In the genomic region with DNA sequence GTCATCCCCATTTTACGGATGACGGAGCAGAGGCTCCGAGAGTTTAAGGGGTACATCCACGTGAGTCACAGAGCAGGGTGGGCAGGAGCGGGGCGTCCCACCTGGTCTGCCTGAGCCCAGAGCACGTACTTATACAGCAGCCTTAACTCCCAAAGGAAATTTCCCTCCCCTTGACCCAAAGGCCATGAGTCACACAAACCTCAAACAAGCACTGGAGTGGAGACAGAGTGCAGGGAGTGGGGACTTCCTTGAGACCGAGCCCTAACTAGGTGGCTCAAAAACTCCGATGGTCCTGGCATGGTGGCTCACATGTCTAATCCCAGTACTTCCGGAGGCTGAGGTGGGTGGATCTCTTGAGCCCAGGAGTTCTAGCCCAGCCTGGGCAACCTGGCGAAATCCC, we compare ENCODE assay signal across 2 cellular contexts.
TF ChIP-seq lines count a peak whose summit lies in the region.

No MANE protein-coding gene starts in this region.

TF ChIP-seq in K562, 482 proteins besides CTCF, POLR2A, EP300 and RAD21 (continued from another document):
- no peak for TF ChIP-seq ZBTB34 (CRISPR knock-in tag; IDR thresholded peaks at IDR 0.05)

TF ChIP-seq in GM23338, 12 proteins besides CTCF, POLR2A, EP300 and RAD21:
- TF ChIP-seq REST (IDR thresholded peaks at IDR 0.05; ENCODE audit: unreplicated experiment) (no peak), NANOG (IDR thresholded peaks at IDR 0.05; ENCODE audit: borderline replicate concordance) (no peak), ZNF114 (CRISPR knock-in tag; IDR thresholded peaks at IDR 0.05) (no peak), ETS1 (IDR thresholded peaks at IDR 0.05) (no peak), CREB1 (CRISPR knock-in tag; IDR thresholded peaks at IDR 0.05; ENCODE audit: low read depth) (no peak), EZH2 (IDR thresholded peaks at IDR 0.05; ENCODE audit: low read depth, unreplicated experiment) (no peak), EZH2phosphoT487 (IDR thresholded peaks at IDR 0.05; ENCODE audit: unreplicated experiment) (no peak), POLR2AphosphoS5 (IDR thresholded peaks at IDR 0.05; ENCODE audit: low read depth) (no peak), JUNB (IDR thresholded peaks at IDR 0.05; ENCODE audit: unreplicated experiment) (no peak), ZNF331 (CRISPR knock-in tag; IDR thresholded peaks at IDR 0.05; ENCODE audit: low read depth) (no peak), STAT1 (IDR thresholded peaks at IDR 0.05; ENCODE audit: unreplicated experiment) (no peak)
- TF ChIP-seq, protein P1, sequence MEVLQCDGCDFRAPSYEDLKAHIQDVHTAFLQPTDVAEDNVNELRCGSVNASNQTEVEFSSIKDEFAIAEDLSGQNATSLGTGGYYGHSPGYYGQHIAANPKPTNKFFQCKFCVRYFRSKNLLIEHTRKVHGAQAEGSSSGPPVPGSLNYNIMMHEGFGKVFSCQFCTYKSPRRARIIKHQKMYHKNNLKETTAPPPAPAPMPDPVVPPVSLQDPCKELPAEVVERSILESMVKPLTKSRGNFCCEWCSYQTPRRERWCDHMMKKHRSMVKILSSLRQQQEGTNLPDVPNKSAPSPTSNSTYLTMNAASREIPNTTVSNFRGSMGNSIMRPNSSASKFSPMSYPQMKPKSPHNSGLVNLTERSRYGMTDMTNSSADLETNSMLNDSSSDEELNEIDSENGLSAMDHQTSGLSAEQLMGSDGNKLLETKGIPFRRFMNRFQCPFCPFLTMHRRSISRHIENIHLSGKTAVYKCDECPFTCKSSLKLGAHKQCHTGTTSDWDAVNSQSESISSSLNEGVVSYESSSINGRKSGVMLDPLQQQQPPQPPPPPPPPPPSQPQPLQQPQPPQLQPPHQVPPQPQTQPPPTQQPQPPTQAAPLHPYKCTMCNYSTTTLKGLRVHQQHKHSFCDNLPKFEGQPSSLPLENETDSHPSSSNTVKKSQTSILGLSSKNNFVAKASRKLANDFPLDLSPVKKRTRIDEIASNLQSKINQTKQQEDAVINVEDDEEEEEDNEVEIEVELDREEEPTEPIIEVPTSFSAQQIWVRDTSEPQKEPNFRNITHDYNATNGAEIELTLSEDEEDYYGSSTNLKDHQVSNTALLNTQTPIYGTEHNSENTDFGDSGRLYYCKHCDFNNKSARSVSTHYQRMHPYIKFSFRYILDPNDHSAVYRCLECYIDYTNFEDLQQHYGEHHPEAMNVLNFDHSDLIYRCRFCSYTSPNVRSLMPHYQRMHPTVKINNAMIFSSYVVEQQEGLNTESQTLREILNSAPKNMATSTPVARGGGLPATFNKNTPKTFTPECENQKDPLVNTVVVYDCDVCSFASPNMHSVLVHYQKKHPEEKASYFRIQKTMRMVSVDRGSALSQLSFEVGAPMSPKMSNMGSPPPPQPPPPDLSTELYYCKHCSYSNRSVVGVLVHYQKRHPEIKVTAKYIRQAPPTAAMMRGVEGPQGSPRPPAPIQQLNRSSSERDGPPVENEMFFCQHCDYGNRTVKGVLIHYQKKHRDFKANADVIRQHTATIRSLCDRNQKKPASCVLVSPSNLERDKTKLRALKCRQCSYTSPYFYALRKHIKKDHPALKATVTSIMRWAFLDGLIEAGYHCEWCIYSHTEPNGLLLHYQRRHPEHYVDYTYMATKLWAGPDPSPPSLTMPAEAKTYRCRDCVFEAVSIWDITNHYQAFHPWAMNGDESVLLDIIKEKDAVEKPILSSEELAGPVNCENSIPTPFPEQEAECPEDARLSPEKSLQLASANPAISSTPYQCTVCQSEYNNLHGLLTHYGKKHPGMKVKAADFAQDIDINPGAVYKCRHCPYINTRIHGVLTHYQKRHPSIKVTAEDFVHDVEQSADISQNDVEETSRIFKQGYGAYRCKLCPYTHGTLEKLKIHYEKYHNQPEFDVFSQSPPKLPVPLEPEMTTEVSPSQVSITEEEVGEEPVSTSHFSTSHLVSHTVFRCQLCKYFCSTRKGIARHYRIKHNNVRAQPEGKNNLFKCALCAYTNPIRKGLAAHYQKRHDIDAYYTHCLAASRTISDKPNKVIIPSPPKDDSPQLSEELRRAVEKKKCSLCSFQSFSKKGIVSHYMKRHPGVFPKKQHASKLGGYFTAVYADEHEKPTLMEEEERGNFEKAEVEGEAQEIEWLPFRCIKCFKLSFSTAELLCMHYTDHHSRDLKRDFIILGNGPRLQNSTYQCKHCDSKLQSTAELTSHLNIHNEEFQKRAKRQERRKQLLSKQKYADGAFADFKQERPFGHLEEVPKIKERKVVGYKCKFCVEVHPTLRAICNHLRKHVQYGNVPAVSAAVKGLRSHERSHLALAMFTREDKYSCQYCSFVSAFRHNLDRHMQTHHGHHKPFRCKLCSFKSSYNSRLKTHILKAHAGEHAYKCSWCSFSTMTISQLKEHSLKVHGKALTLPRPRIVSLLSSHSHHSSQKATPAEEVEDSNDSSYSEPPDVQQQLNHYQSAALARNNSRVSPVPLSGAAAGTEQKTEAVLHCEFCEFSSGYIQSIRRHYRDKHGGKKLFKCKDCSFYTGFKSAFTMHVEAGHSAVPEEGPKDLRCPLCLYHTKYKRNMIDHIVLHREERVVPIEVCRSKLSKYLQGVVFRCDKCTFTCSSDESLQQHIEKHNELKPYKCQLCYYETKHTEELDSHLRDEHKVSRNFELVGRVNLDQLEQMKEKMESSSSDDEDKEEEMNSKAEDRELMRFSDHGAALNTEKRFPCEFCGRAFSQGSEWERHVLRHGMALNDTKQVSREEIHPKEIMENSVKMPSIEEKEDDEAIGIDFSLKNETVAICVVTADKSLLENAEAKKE (CRISPR knock-in tag; IDR thresholded peaks at IDR 0.05) = no peak
